10 cellular contexts compared by ENCODE assay signal in genomic region chr14:97120204-97121120, GRCh38.
A peak's percentile ranks its signal among the peaks of the same experiment; 100 is the strongest.
DNase-seq lines count a peak whose midpoint lies in the region; ATAC-seq and TF ChIP-seq lines count a peak whose summit lies in the region.
"Had no signal": no experiment of that assay in that cellular context is flagged by ENCODE, and none has a peak within 500 bp of the region (broad histone marks: within the 10 kb centered on the region; RNA-seq: fewer than 3 reads in every experiment).

No MANE protein-coding gene starts in this region.

- H3K27ac Mint-ChIP-seq in CD4-positive, CD25-positive, alpha-beta regulatory T cell: peak overlapping the region; percentile 89 to 92 (median 91)
- H3K27ac Mint-ChIP-seq in activated CD8-positive, alpha-beta T cell treated with anti-CD3 and anti-CD28 coated beads for 36 hours: peak overlapping the region; percentile 91
- peak overlapping the region; percentile 27 to 86 for H3K27ac Mint-ChIP-seq in natural killer cell treated with Interleukin-12 subunit alpha and Interleukin-12 subunit beta and Interleukin-15 and Interleukin-18, amount 100 ng/mL, for 72 hours

- H4K20me1 ChIP-seq in hepatocyte (ENCODE audit: insufficient read depth, poor library complexity, severe bottlenecking): no peaks in the 10 kb centered on the region

- H3K9me3 Mint-ChIP-seq in CD4-positive, CD25-positive, alpha-beta regulatory T cell: no peaks in the 10 kb centered on the region
- no peaks in the 10 kb centered on the region for H3K9me3 Mint-ChIP-seq in activated CD8-positive, alpha-beta T cell treated with anti-CD3 and anti-CD28 coated beads for 36 hours
- H3K9me3 Mint-ChIP-seq in natural killer cell treated with Interleukin-12 subunit alpha and Interleukin-12 subunit beta and Interleukin-15 and Interleukin-18, amount 100 ng/mL, for 72 hours: no peaks in the 10 kb centered on the region

- H3K27ac ChIP-seq in CD4-positive, CD25-positive, alpha-beta regulatory T cell (ENCODE audit: insufficient read depth, low read length, poor library complexity, severe bottlenecking): peak overlapping the region; percentile 41
- H3K27ac ChIP-seq in hepatocyte (no peak overlapping the region), aorta (ENCODE audit: low read depth in 1 of 2, low read length in 2 of 2) (no peak overlapping the region)

- peak; percentile 74 to 76 for ATAC-seq in CD4-positive, CD25-positive, alpha-beta regulatory T cell (ENCODE audit: low read depth in 2 of 2)
- ATAC-seq in HG03159 (IDR thresholded peaks at IDR 0.05; ENCODE audit: unreplicated experiment) (peak; percentile 57), aorta (ENCODE audit: low FRiP score) (no peak)
- ATAC-seq in activated CD8-positive, alpha-beta T cell treated with anti-CD3 and anti-CD28 coated beads for 36 hours: peak; percentile 94
- peak; percentile 64 to 80 for ATAC-seq in natural killer cell treated with Interleukin-12 subunit alpha and Interleukin-12 subunit beta and Interleukin-15 and Interleukin-18, amount 100 ng/mL, for 72 hours

- no peaks in the 10 kb centered on the region for H3K9me3 ChIP-seq in CD4-positive, CD25-positive, alpha-beta regulatory T cell (ENCODE audit: control insufficient read depth in 2 of 2, low read length in 2 of 2)
- H3K9me3 ChIP-seq in hepatocyte (ENCODE audit: low read depth) (no peaks in the 10 kb centered on the region), aorta (ENCODE audit: control insufficient read depth, low read length) (no peaks in the 10 kb centered on the region)

- no peak overlapping the region for H3K4me2 ChIP-seq in hepatocyte

- POLR2A ChIA-PET in activated CD8-positive, alpha-beta T cell treated with anti-CD3 and anti-CD28 coated beads for 36 hours (lab: Charles Lee): interaction anchor here (1.1 kb wide), 1 partner anchor 9 kb away, joined by 3 read pairs; no protein-coding TSS in a partner anchor

- no peaks in the 10 kb centered on the region for H3K79me2 ChIP-seq in hepatocyte

- peaks cover 14% of the 10 kb centered on the region for H3K4me1 ChIP-seq in CD4-positive, CD25-positive, alpha-beta regulatory T cell (ENCODE audit: control insufficient read depth, insufficient read depth, low read length, poor library complexity, severe bottlenecking)
- H3K4me1 ChIP-seq in hepatocyte (ENCODE audit: insufficient read depth): no peaks in the 10 kb centered on the region
- H3K4me1 ChIP-seq in aorta (ENCODE audit: control insufficient read depth in 1 of 2, insufficient read depth in 2 of 2, low read length in 2 of 2): no peaks in the 10 kb centered on the region

- DNase-seq in CD4-positive, CD25-positive, alpha-beta regulatory T cell: peak in 2 of 3 donors; percentile 15 to 43
- DNase-seq in activated CD8-positive, alpha-beta T cell treated with anti-CD3 and anti-CD28 coated beads for 36 hours: peak; percentile 82
- no peak for DNase-seq in natural killer cell treated with Interleukin-12 subunit alpha and Interleukin-12 subunit beta and Interleukin-15 and Interleukin-18, amount 100 ng/mL, for 72 hours (ENCODE audit: low spot score)
- DNase-seq in UCSD-AML1 (lab: John Stamatoyannopoulos, UW; ENCODE audit: unreplicated experiment): no peak
- no peak for DNase-seq in posterior vena cava (ENCODE audit: low spot score)
- DNase-seq in hepatocyte (ENCODE audit: low spot score): no peak
- DNase-seq in aorta: no peak
- DNase-seq: caudate nucleus, islet precursor cell had no signal

- TF ChIP-seq CTCF in activated CD8-positive, alpha-beta T cell treated with anti-CD3 and anti-CD28 coated beads for 36 hours (IDR thresholded peaks at IDR 0.05): no peak
- TF ChIP-seq CTCF in hepatocyte (IDR thresholded peaks at IDR 0.05; ENCODE audit: poor library complexity): no peak

- intact Hi-C loops in activated CD8-positive, alpha-beta T cell treated with anti-CD3 and anti-CD28 coated beads for 36 hours (cut with micrococcal nuclease): no loop called here
- intact Hi-C loops in posterior vena cava (cut with DNase I): no loop called here
- intact Hi-C loops in aorta (cut with DNase I): no loop called here

- peak overlapping the region in 2 of 4 donors; percentile 22 to 40 for H3K4me3 Mint-ChIP-seq in CD4-positive, CD25-positive, alpha-beta regulatory T cell
- H3K4me3 Mint-ChIP-seq in activated CD8-positive, alpha-beta T cell treated with anti-CD3 and anti-CD28 coated beads for 36 hours: peak overlapping the region; percentile 28
- peak overlapping the region; percentile 30 for H3K4me3 Mint-ChIP-seq in natural killer cell treated with Interleukin-12 subunit alpha and Interleukin-12 subunit beta and Interleukin-15 and Interleukin-18, amount 100 ng/mL, for 72 hours

- no peaks in the 10 kb centered on the region for H3K9me2 ChIP-seq in hepatocyte (replicated peaks; ENCODE audit: insufficient read depth)

- no peak overlapping the region for H2AFZ ChIP-seq in hepatocyte

- H3K4me3 ChIP-seq in CD4-positive, CD25-positive, alpha-beta regulatory T cell (ENCODE audit: low read depth, low read length): peak overlapping the region; percentile 22
- no peak overlapping the region for H3K4me3 ChIP-seq in hepatocyte
- H3K4me3 ChIP-seq in aorta (ENCODE audit: low read length in 2 of 2): no peak overlapping the region

- no peaks in the 10 kb centered on the region for H3K27me3 Mint-ChIP-seq in CD4-positive, CD25-positive, alpha-beta regulatory T cell
- H3K27me3 Mint-ChIP-seq in activated CD8-positive, alpha-beta T cell treated with anti-CD3 and anti-CD28 coated beads for 36 hours: no peaks in the 10 kb centered on the region
- H3K27me3 Mint-ChIP-seq in natural killer cell treated with Interleukin-12 subunit alpha and Interleukin-12 subunit beta and Interleukin-15 and Interleukin-18, amount 100 ng/mL, for 72 hours: peaks cover 11 to 13% of the 10 kb centered on the region in 2 donors

- H3K4me1 Mint-ChIP-seq in CD4-positive, CD25-positive, alpha-beta regulatory T cell: peaks cover 7 to 25% (median 19%) of the 10 kb centered on the region in 4 donors
- peaks cover 30% of the 10 kb centered on the region for H3K4me1 Mint-ChIP-seq in activated CD8-positive, alpha-beta T cell treated with anti-CD3 and anti-CD28 coated beads for 36 hours (ENCODE audit: low read depth)
- H3K4me1 Mint-ChIP-seq in natural killer cell treated with Interleukin-12 subunit alpha and Interleukin-12 subunit beta and Interleukin-15 and Interleukin-18, amount 100 ng/mL, for 72 hours (ENCODE audit: low read depth in 2 of 2): peaks cover 14 to 19% of the 10 kb centered on the region in 2 donors

- CTCF ChIA-PET in activated CD8-positive, alpha-beta T cell treated with anti-CD3 and anti-CD28 coated beads for 36 hours (lab: Charles Lee): interaction anchor here (0.8 kb wide), 1 partner anchor 64 kb away, joined by 3 read pairs; no protein-coding TSS in a partner anchor

- H3K27me3 ChIP-seq in CD4-positive, CD25-positive, alpha-beta regulatory T cell (ENCODE audit: control insufficient read depth, insufficient read depth, low read length): no peaks in the 10 kb centered on the region
- H3K27me3 ChIP-seq in hepatocyte (no peaks in the 10 kb centered on the region), aorta (ENCODE audit: control insufficient read depth in 1 of 2, insufficient read depth in 2 of 2, low read length in 1 of 2) (no peaks in the 10 kb centered on the region)

- H3K36me3 Mint-ChIP-seq in CD4-positive, CD25-positive, alpha-beta regulatory T cell: no peaks in the 10 kb centered on the region
- no peaks in the 10 kb centered on the region for H3K36me3 Mint-ChIP-seq in activated CD8-positive, alpha-beta T cell treated with anti-CD3 and anti-CD28 coated beads for 36 hours (ENCODE audit: low read depth)
- no peaks in the 10 kb centered on the region for H3K36me3 Mint-ChIP-seq in natural killer cell treated with Interleukin-12 subunit alpha and Interleukin-12 subunit beta and Interleukin-15 and Interleukin-18, amount 100 ng/mL, for 72 hours

- WGBS in hepatocyte (ENCODE audit: low lambda C conversion rate, missing lambda C conversion rate): 69% methylated on average over 7 of the region's 7 CpGs
- WGBS in aorta, 2 donors: 65% methylated on average over 7 of the region's 7 CpGs

- no peaks in the 10 kb centered on the region for H3K36me3 ChIP-seq in CD4-positive, CD25-positive, alpha-beta regulatory T cell (ENCODE audit: control insufficient read depth, insufficient read depth, low read length)
- H3K36me3 ChIP-seq in hepatocyte (replicated peaks; ENCODE audit: insufficient read depth, low read depth) (no peaks in the 10 kb centered on the region), aorta (ENCODE audit: control insufficient read depth in 1 of 2, insufficient read depth in 2 of 2, low read length in 1 of 2) (no peaks in the 10 kb centered on the region)

Comparison
In these comparisons a context has a peak if more than half of its experiments do, and no peak if none do; other contexts are left out.
1. DNase-seq: peak in CD4-positive, CD25-positive, alpha-beta regulatory T cell (2 of 3) and activated CD8-positive, alpha-beta T cell treated with anti-CD3 and anti-CD28 coated beads for 36 hours (single experiment); none in natural killer cell treated with Interleukin-12 subunit alpha and Interleukin-12 subunit beta and Interleukin-15 and Interleukin-18, amount 100 ng/mL, for 72 hours (single experiment), UCSD-AML1 (single experiment), posterior vena cava (single experiment), hepatocyte (single experiment) and aorta (0 of 2).
2. Peak in every context shown above with its lines, with median percentiles within 50 percentile points of each other: H3K27ac Mint-ChIP-seq.